In the genomic region with DNA sequence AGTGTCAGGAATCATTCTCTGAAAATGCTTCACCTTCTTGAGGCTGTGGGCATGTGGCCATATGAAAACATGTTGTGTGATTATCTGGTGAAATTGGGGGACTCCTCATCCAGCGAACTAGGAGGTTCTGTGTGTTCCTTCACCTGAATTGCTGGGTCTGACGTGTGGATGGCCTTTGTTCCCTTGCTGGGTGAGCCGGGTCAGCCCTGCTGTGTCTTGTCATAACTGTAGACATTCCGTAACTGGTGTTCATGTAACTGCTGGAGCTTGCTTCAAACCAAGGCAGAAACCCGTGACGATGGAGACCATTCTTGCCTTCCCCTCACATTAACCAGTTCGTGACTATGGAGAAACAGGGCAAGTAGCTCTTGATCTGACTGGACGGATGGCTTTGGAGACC, we compare ENCODE assay signal across 19 cellular contexts.
"Had no signal": no experiment of that assay in that cellular context is flagged by ENCODE, and none has a peak within 500 bp of the region (broad histone marks: within the 10 kb centered on the region; RNA-seq: fewer than 3 reads in every experiment).

No MANE protein-coding gene starts in this region.

- DNase-seq: colonic mucosa; effector CD4-positive, alpha-beta T cell; erythroblast; heart right ventricle; hypothalamus; left ventricle myocardium inferior; lower lobe of right lung; mesenchymal stem cell; midbrain; occipital lobe; psoas muscle; stimulated activated CD4-positive, alpha-beta T cell treated with anti-CD3 and anti-CD28 coated beads, Interleukin-12 subunit alpha, Interleukin-12 subunit beta, amount 100 ng/mL, for 4 hours; stimulated activated naive CD4-positive, alpha-beta T cell; stomach; substantia nigra had no signal

- H3K4me3 ChIP-seq: colonic mucosa, heart right ventricle, left ventricle myocardium inferior, lower lobe of right lung, psoas muscle, stomach had no signal

- ATAC-seq: heart right ventricle; lower lobe of right lung; natural killer cell treated with Interleukin-12 subunit alpha and Interleukin-12 subunit beta and Interleukin-15 and Interleukin-18, amount 100 ng/mL, for 72 hours; psoas muscle; sciatic nerve had no signal

- H3K4me1 Mint-ChIP-seq: endodermal cell had no signal

- H3K9me3 Mint-ChIP-seq: endodermal cell; natural killer cell treated with Interleukin-12 subunit alpha and Interleukin-12 subunit beta and Interleukin-15 and Interleukin-18, amount 100 ng/mL, for 72 hours; type B pancreatic cell had no signal

- H3K27me3 ChIP-seq: colonic mucosa, heart right ventricle, stomach had no signal

- H3K27me3 Mint-ChIP-seq: natural killer cell treated with Interleukin-12 subunit alpha and Interleukin-12 subunit beta and Interleukin-15 and Interleukin-18, amount 100 ng/mL, for 72 hours; type B pancreatic cell had no signal

- H3K27ac Mint-ChIP-seq: endodermal cell; natural killer cell treated with Interleukin-12 subunit alpha and Interleukin-12 subunit beta and Interleukin-15 and Interleukin-18, amount 100 ng/mL, for 72 hours; type B pancreatic cell had no signal

- H3K9me3 ChIP-seq: colonic mucosa, heart right ventricle, left ventricle myocardium inferior, lower lobe of right lung, psoas muscle, stomach had no signal

- H3K36me3 ChIP-seq: colonic mucosa, lower lobe of right lung had no signal

- H3K4me3 Mint-ChIP-seq: endodermal cell; natural killer cell treated with Interleukin-12 subunit alpha and Interleukin-12 subunit beta and Interleukin-15 and Interleukin-18, amount 100 ng/mL, for 72 hours; type B pancreatic cell had no signal

- H3K4me1 ChIP-seq: colonic mucosa, heart right ventricle, left ventricle myocardium inferior, lower lobe of right lung had no signal

- H3K36me3 Mint-ChIP-seq: natural killer cell treated with Interleukin-12 subunit alpha and Interleukin-12 subunit beta and Interleukin-15 and Interleukin-18, amount 100 ng/mL, for 72 hours had no signal

- H3K27ac ChIP-seq: colonic mucosa, heart right ventricle, left ventricle myocardium inferior, lower lobe of right lung, psoas muscle, stomach had no signal
